14 cellular contexts compared by ENCODE assay signal in genomic region chr3:132422531-132422930, GRCh38. TPM values are rescaled to one million over a fixed set of nuclear protein-coding genes. Genes with fewer than 3 reads are reported as not detected.
DNase-seq lines count a peak whose midpoint lies in the region; ATAC-seq, FAIRE-seq and TF ChIP-seq lines count a peak whose summit lies in the region.
"Had no signal": no experiment of that assay in that cellular context is flagged by ENCODE, and none has a peak within 500 bp of the region (broad histone marks: within the 10 kb centered on the region; RNA-seq: fewer than 3 reads in every experiment).

No MANE protein-coding gene starts in this region.

- no peak overlapping the region for H4K8ac ChIP-seq in IMR-90 (ENCODE audit: low read depth in 2 of 2, low read length in 2 of 2)

- peak overlapping the region; percentile 85 for H3K27ac Mint-ChIP-seq in chondrocyte (ENCODE audit: unreplicated experiment)
- H3K27ac Mint-ChIP-seq: CD4-positive, alpha-beta T cell; GM23338 had no signal

- H3K9me1 ChIP-seq in IMR-90 (ENCODE audit: insufficient read depth, low read length): peaks cover 8% of the 10 kb centered on the region; the same call in 1 of the 2 replicates

- no peak overlapping the region for H3K4me3 Mint-ChIP-seq in chondrocyte (ENCODE audit: unreplicated experiment)
- H3K4me3 Mint-ChIP-seq: CD4-positive, alpha-beta T cell; GM23338; H9 had no signal

- no peak overlapping the region for H2AK9ac ChIP-seq in IMR-90 (replicated peaks; ENCODE audit: low read depth, low read length, poor library complexity)

- peaks cover 98% of the 10 kb centered on the region for H3K79me2 ChIP-seq in osteoblast (ENCODE audit: insufficient read depth, low read length)

- H3K79me1 ChIP-seq in IMR-90 (ENCODE audit: low read depth in 1 of 2, low read length in 2 of 2): peaks cover 20 to 55% of the 10 kb centered on the region in 2 experiments

- no peak overlapping the region for H3K4ac ChIP-seq in IMR-90 (ENCODE audit: low read depth, low read length)

- no peak for FAIRE-seq in A549 (lab: Jason Lieb, UNC)

- H2AFZ ChIP-seq in IMR-90 (replicated peaks; ENCODE audit: low read length, poor library complexity) (no peak overlapping the region), osteoblast (ENCODE audit: low read length) (no peak overlapping the region)
- H2AFZ ChIP-seq: GM23338 had no signal

- no peaks in the 10 kb centered on the region for H3K36me3 Mint-ChIP-seq in chondrocyte (ENCODE audit: low read depth)

- dilution Hi-C loops in IMR-90 (cut with HindIII; ENCODE audit: low sequenced_read_pairs, unreplicated experiment): no loop called here

- BruUV-seq in IMR-90 (replicated peaks; lab: Mats Ljungman, UMichigan): no TSS peak

- H2BK15ac ChIP-seq in IMR-90 (ENCODE audit: low read depth, low read length): no peak overlapping the region

- peaks cover 53% of the 10 kb centered on the region for H3K4me1 Mint-ChIP-seq in chondrocyte (ENCODE audit: low read depth)

- no peak overlapping the region; the same call in 1 of the 2 replicates for H2BK120ac ChIP-seq in IMR-90 (ENCODE audit: low read depth, low read length)

- H2AK5ac ChIP-seq in IMR-90 (ENCODE audit: low read depth, low read length): no peak overlapping the region

- H3K27me3 Mint-ChIP-seq in chondrocyte (ENCODE audit: low read depth): no peaks in the 10 kb centered on the region
- H3K27me3 Mint-ChIP-seq: CD4-positive, alpha-beta T cell had no signal

- intact Hi-C loops in IMR-90 (cut with micrococcal nuclease): no loop called here

- no peak for TF ChIP-seq EP300 in A549 (IDR thresholded peaks at IDR 0.05)

- H3K14ac ChIP-seq in IMR-90 (replicated peaks; ENCODE audit: low read depth, low read length): no peak overlapping the region

- H4K91ac ChIP-seq in IMR-90 (ENCODE audit: insufficient read depth, low read depth, low read length): no peak overlapping the region

- H3K27me3 ChIP-seq in IMR-90 (ENCODE audit: control insufficient read depth, insufficient read depth, low read length) (no peaks in the 10 kb centered on the region), osteoblast (ENCODE audit: insufficient read depth, low read length) (no peaks in the 10 kb centered on the region)
- H3K27me3 ChIP-seq: BLaER1 treated with 17β-estradiol and CSF1 and Interleukin-3, amounts not matched to agents 10 nM and 100 nM had no signal

- no peaks in the 10 kb centered on the region for H3K9me3 Mint-ChIP-seq in chondrocyte (ENCODE audit: low read depth)
- H3K9me3 Mint-ChIP-seq: CD4-positive, alpha-beta T cell; GM23338; H9 had no signal

- peaks cover 3% of the 10 kb centered on the region for H3K36me3 ChIP-seq in IMR-90 (ENCODE audit: control insufficient read depth, insufficient read depth, low read length)
- no peaks in the 10 kb centered on the region for H3K36me3 ChIP-seq in osteoblast (ENCODE audit: insufficient read depth, low read length)

- CTCF ChIA-PET in A549 (lab: Yijun Ruan, JAX): interaction anchor here (2.8 kb wide), 1 partner anchor 23 kb away, joined by 10 read pairs; no protein-coding TSS in a partner anchor
- CTCF ChIA-PET in IMR-90 (lab: Yijun Ruan, JAX): no interaction called here

- POLR2A ChIA-PET in A549 (lab: Yijun Ruan, JAX): no interaction called here
- POLR2A ChIA-PET in IMR-90 (lab: Charles Lee; ENCODE audit: unreplicated experiment): no interaction called here

- no peak overlapping the region for H4K5ac ChIP-seq in IMR-90 (ENCODE audit: low read depth, low read length)

- TF ChIP-seq RAD21 in A549 (conservative IDR thresholded peaks at IDR 0.05 in 1 of 2, IDR thresholded peaks at IDR 0.05 in 1 of 2) (no peak), IMR-90 (IDR thresholded peaks at IDR 0.05; ENCODE audit: low read length) (no peak)

- no peak overlapping the region for H2BK20ac ChIP-seq in IMR-90 (ENCODE audit: low read depth, low read length)

- H3K4me1 ChIP-seq in A549 (peaks cover 35% of the 10 kb centered on the region), IMR-90 (ENCODE audit: control insufficient read depth, insufficient read depth, low read length) (peaks cover 4% of the 10 kb centered on the region), osteoblast (ENCODE audit: insufficient read depth, low read length) (peaks cover 17% of the 10 kb centered on the region)

- WGBS in A549 (ENCODE audit: missing lambda C conversion rate): 83% methylated on average over 1 of the region's 1 CpG
- no CpG with 5 or more reads among the region's 1 CpG for WGBS in IMR-90 (ENCODE audit: extremely low coverage in 2 of 2, insufficient read length in 1 of 2), 2 experiments

- peak overlapping the region; percentile 73 for H2BK5ac ChIP-seq in IMR-90 (ENCODE audit: low read depth, low read length, poor library complexity, severe bottlenecking)

- DNase-seq in A549 (ENCODE audit: low read depth in 1 of 2, low spot score in 1 of 2) (no peak), IMR-90 (no peak), chondrocyte (ENCODE audit: low spot score) (no peak), osteoblast (ENCODE audit: insufficient read length, low spot score, missing footprints) (no peak), cerebellar nuclear complex (lab: John Stamatoyannopoulos, UW) (no peak), SKM-1 (lab: John Stamatoyannopoulos, UW; ENCODE audit: unreplicated experiment) (no peak), NCI-H446 treated with DMSO at 0.1 percent for 48 hours (lab: John Stamatoyannopoulos, UW) (no peak)
- DNase-seq: 8988T; Calu3; CD4-positive, alpha-beta T cell; DMS 273 treated with DMSO at 0.1 percent for 48 hours; H9 had no signal

- in situ Hi-C loops in IMR-90 (cut with MboI; ENCODE audit: low sequenced_read_pairs): no loop called here

- TF ChIP-seq CTCF in A549 (IDR thresholded peaks at IDR 0.05) (no peak), IMR-90 (conservative IDR thresholded peaks at IDR 0.05; ENCODE audit: low read depth, low read length) (no peak), chondrocyte (IDR thresholded peaks at IDR 0.05) (no peak), osteoblast (IDR thresholded peaks at IDR 0.05; ENCODE audit: extremely low read depth, low read depth, low read length) (no peak)

- no peak overlapping the region for H3K18ac ChIP-seq in IMR-90 (ENCODE audit: low read depth, low read length)

- H3K23ac ChIP-seq in IMR-90 (ENCODE audit: low read depth, low read length): no peak overlapping the region

- H3K4me3 ChIP-seq in A549 (no peak overlapping the region), IMR-90 (ENCODE audit: insufficient read depth, low read depth, low read length) (no peak overlapping the region), osteoblast (ENCODE audit: insufficient read depth, low read length) (no peak overlapping the region)
- H3K4me3 ChIP-seq: GM23338 had no signal

- H3K9ac ChIP-seq in IMR-90 (ENCODE audit: low read depth, low read length): no peak overlapping the region

- no peak for ATAC-seq in A549
- no peak for ATAC-seq in IMR-90 (ENCODE audit: low read depth)
- ATAC-seq: GM23338 had no signal

- peak overlapping the region; percentile 38; the same call in 1 of the 3 replicates for H3K4me2 ChIP-seq in A549
- H3K4me2 ChIP-seq in IMR-90 (ENCODE audit: low read depth, low read length): no peak overlapping the region
- no peak overlapping the region for H3K4me2 ChIP-seq in osteoblast (ENCODE audit: insufficient read depth, low read length)
- H3K4me2 ChIP-seq: GM23338 had no signal

- H3K9me3 ChIP-seq in A549 (no peaks in the 10 kb centered on the region), IMR-90 (ENCODE audit: control insufficient read depth, insufficient read depth, low read length) (no peaks in the 10 kb centered on the region), osteoblast (ENCODE audit: low read depth, low read length) (no peaks in the 10 kb centered on the region)
- H3K9me3 ChIP-seq: BLaER1 treated with 17β-estradiol and CSF1 and Interleukin-3, amounts not matched to agents 10 nM and 100 nM had no signal

- H3K27ac ChIP-seq in A549 (no peak overlapping the region), IMR-90 (ENCODE audit: insufficient read depth, low read length) (no peak overlapping the region), osteoblast (ENCODE audit: low read depth, low read length) (peak overlapping the region; percentile 25)
- H3K27ac ChIP-seq: BLaER1 treated with 17β-estradiol and CSF1 and Interleukin-3, amounts not matched to agents 10 nM and 100 nM had no signal

- no peak for TF ChIP-seq POLR2A in A549 (IDR thresholded peaks at IDR 0.05; ENCODE audit: low read length)
- TF ChIP-seq POLR2A in IMR-90 (IDR thresholded peaks at IDR 0.05; ENCODE audit: low read depth, low read length): no peak

- H4K20me1 ChIP-seq in IMR-90 (ENCODE audit: insufficient read depth, low read length) (peaks cover 6% of the 10 kb centered on the region), osteoblast (ENCODE audit: insufficient read depth, low read length) (peaks cover 6% of the 10 kb centered on the region)

- no peak overlapping the region for H3K56ac ChIP-seq in IMR-90 (ENCODE audit: extremely low read depth, insufficient read depth, low read length)

TF ChIP-seq in A549, 52 proteins besides CTCF, POLR2A, EP300 and RAD21 (continues in another document):
- no peak for TF ChIP-seq CHD4 (IDR thresholded peaks at IDR 0.05; ENCODE audit: borderline replicate concordance)
- no peak for TF ChIP-seq FOSL2 (IDR thresholded peaks at IDR 0.05)
- no peak for TF ChIP-seq FOSL2 (CRISPR knock-in tag; IDR thresholded peaks at IDR 0.05)

TF ChIP-seq in IMR-90, 13 proteins besides CTCF, POLR2A, EP300 and RAD21 (continues in another document):
- TF ChIP-seq, protein P1, sequence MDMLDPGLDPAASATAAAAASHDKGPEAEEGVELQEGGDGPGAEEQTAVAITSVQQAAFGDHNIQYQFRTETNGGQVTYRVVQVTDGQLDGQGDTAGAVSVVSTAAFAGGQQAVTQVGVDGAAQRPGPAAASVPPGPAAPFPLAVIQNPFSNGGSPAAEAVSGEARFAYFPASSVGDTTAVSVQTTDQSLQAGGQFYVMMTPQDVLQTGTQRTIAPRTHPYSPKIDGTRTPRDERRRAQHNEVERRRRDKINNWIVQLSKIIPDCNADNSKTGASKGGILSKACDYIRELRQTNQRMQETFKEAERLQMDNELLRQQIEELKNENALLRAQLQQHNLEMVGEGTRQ (IDR thresholded peaks at IDR 0.05; ENCODE audit: low read depth, low read length): no peak
- TF ChIP-seq RCOR1 (IDR thresholded peaks at IDR 0.05; ENCODE audit: insufficient replicate concordance, low read length) (no peak), CEBPB (IDR thresholded peaks at IDR 0.05; ENCODE audit: low read depth, low read length) (no peak), MXI1 (IDR thresholded peaks at IDR 0.05; ENCODE audit: borderline replicate concordance, low read depth, low read length) (no peak)

RNA-seq across cellular contexts. Expression of gene DNAJC13, which starts 5.2 kb away (rescaled TPM):
- polyA plus RNA-seq in A549 (2011; rRNA removed): 27.7 and 29.8 TPM in 2 replicates
- 5.1 and 5.5 TPM in 2 replicates for polyA plus RNA-seq in A549 (2012; cell fraction: cytosol; rRNA removed)
- polyA plus RNA-seq in A549 (2012; cell fraction: nucleus; rRNA removed): 4.9 and 7.0 TPM in 2 replicates
- 16.6 to 17.6 TPM (median 17.0 TPM) in 3 replicates for polyA plus RNA-seq in A549 (2017; fragmentation: RNase III; extraction: RNeasy Plus Mini Kit Qiagen cat#74134 plus additional on column Dnase treatment)
- 25.6 and 34.7 TPM in 2 replicates for polyA minus RNA-seq in A549 (2011; rRNA and poly(A)+ RNA removed)
- total RNA-seq in IMR-90 (2012; rRNA removed): 48.6 and 67.8 TPM in 2 replicates
- 13.7 and 16.4 TPM in 2 replicates for polyA plus RNA-seq in IMR-90 (2012; rRNA removed)
- polyA plus RNA-seq in IMR-90 (2012; cell fraction: cytosol; rRNA removed): 2.6 and 3.2 TPM in 2 replicates
- 3.4 and 28.1 TPM in 2 replicates for polyA plus RNA-seq in IMR-90 (2012; cell fraction: nucleus; rRNA removed; ENCODE audit: low replicate concordance)
- total RNA-seq in chondrocyte: 49.1 to 61.4 TPM (median 51.8 TPM) in 3 replicates
- 94.0 and 116 TPM in 2 replicates for total RNA-seq in osteoblast
